Comparison of ENCODE assay signal across 18 cellular contexts in the genomic region with DNA sequence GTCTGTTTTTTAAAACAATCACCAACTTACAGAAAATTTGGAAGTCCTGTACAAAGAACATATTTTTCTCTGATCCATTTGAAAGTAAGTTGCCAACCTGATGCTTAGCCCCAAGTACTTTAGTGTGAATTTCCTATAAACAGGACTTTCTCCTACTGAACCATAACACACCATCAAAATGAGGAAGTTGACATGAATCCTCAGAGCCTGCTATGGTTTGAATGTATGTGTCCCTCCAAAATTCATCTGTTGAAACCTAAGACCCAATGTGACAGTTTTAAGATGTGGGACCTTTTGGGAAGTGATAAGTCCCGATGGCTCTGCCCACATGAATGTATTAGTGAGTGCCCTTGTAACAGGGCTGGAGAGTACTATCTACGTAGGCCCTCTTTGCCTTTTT.
"Had no signal": no experiment of that assay in that cellular context is flagged by ENCODE, and none has a peak within 500 bp of the region (broad histone marks: within the 10 kb centered on the region; RNA-seq: fewer than 3 reads in every experiment).

No MANE protein-coding gene starts in this region.

- DNase-seq: activated CD4-positive, alpha-beta T cell treated with anti-CD3 and anti-CD28 coated beads, Interleukin-2, amount 10 ng/mL, durations not matched to agents 24 days and 14 days; activated CD8-positive, alpha-beta T cell treated with anti-CD3 and anti-CD28 coated beads, Interleukin-2, amount 10 ng/mL, durations not matched to agents 7 days and 5 days; activated naive CD4-positive, alpha-beta T cell treated with anti-CD3 and anti-CD28 coated beads, Interleukin-2, amount 10 ng/mL, durations not matched to agents 7 days and 5 days; activated naive CD8-positive, alpha-beta T cell treated with anti-CD3 and anti-CD28 coated beads, Interleukin-2, amount 50 U/mL, for 24 hours; activated T-cell treated with anti-CD3 and anti-CD28 coated beads, Interleukin-2, amount 50 U/mL, for 24 hours; anterior cingulate cortex; caudate nucleus; dorsolateral prefrontal cortex; left cardiac atrium; lower lobe of right lung; natural killer cell; pancreas; right lobe of liver; stimulated activated CD4-positive, alpha-beta T cell treated with anti-CD3 and anti-CD28 coated beads, Interleukin-4, amount 100 ng/mL, for 1 hour; stomach; trophoblast cell had no signal

- H3K27ac Mint-ChIP-seq: activated CD4-positive, alpha-beta T cell treated with anti-CD3 and anti-CD28 coated beads, Interleukin-2, amount 10 ng/mL, durations not matched to agents 24 days and 14 days; activated CD8-positive, alpha-beta T cell treated with anti-CD3 and anti-CD28 coated beads, Interleukin-2, amount 10 ng/mL, durations not matched to agents 7 days and 5 days; activated naive CD4-positive, alpha-beta T cell treated with anti-CD3 and anti-CD28 coated beads, Interleukin-2, amount 10 ng/mL, durations not matched to agents 7 days and 5 days; activated naive CD8-positive, alpha-beta T cell treated with anti-CD3 and anti-CD28 coated beads, Interleukin-2, amount 50 U/mL, for 24 hours; activated T-cell treated with anti-CD3 and anti-CD28 coated beads, Interleukin-2, amount 50 U/mL, for 24 hours; natural killer cell had no signal

- H3K27me3 ChIP-seq: pancreas, right lobe of liver had no signal

- H3K36me3 ChIP-seq: lower lobe of right lung, pancreas, right lobe of liver, stomach had no signal

- H3K9me3 Mint-ChIP-seq: activated CD4-positive, alpha-beta T cell treated with anti-CD3 and anti-CD28 coated beads, Interleukin-2, amount 10 ng/mL, durations not matched to agents 24 days and 14 days; activated naive CD4-positive, alpha-beta T cell treated with anti-CD3 and anti-CD28 coated beads, Interleukin-2, amount 10 ng/mL, durations not matched to agents 7 days and 5 days; activated naive CD8-positive, alpha-beta T cell treated with anti-CD3 and anti-CD28 coated beads, Interleukin-2, amount 50 U/mL, for 24 hours; activated T-cell treated with anti-CD3 and anti-CD28 coated beads, Interleukin-2, amount 50 U/mL, for 24 hours; natural killer cell had no signal

- H3K9me3 ChIP-seq: lower lobe of right lung, pancreas, right lobe of liver had no signal

- ATAC-seq: activated CD8-positive, alpha-beta T cell treated with anti-CD3 and anti-CD28 coated beads, Interleukin-2, amount 10 ng/mL, durations not matched to agents 7 days and 5 days; activated naive CD8-positive, alpha-beta T cell treated with anti-CD3 and anti-CD28 coated beads, Interleukin-2, amount 50 U/mL, for 24 hours; left cardiac atrium; natural killer cell; pancreas; right lobe of liver had no signal

- H3K4me3 ChIP-seq: dorsolateral prefrontal cortex, lower lobe of right lung, pancreas, right lobe of liver, smooth muscle cell, stomach had no signal

- H3K27ac ChIP-seq: dorsolateral prefrontal cortex, lower lobe of right lung, pancreas, right lobe of liver, stomach had no signal

- H3K4me3 Mint-ChIP-seq: activated CD4-positive, alpha-beta T cell treated with anti-CD3 and anti-CD28 coated beads, Interleukin-2, amount 10 ng/mL, durations not matched to agents 24 days and 14 days; activated CD8-positive, alpha-beta T cell treated with anti-CD3 and anti-CD28 coated beads, Interleukin-2, amount 10 ng/mL, durations not matched to agents 7 days and 5 days; activated naive CD4-positive, alpha-beta T cell treated with anti-CD3 and anti-CD28 coated beads, Interleukin-2, amount 10 ng/mL, durations not matched to agents 7 days and 5 days; activated naive CD8-positive, alpha-beta T cell treated with anti-CD3 and anti-CD28 coated beads, Interleukin-2, amount 50 U/mL, for 24 hours; activated T-cell treated with anti-CD3 and anti-CD28 coated beads, Interleukin-2, amount 50 U/mL, for 24 hours; brain; natural killer cell had no signal

- H3K4me1 Mint-ChIP-seq: activated naive CD4-positive, alpha-beta T cell treated with anti-CD3 and anti-CD28 coated beads, Interleukin-2, amount 10 ng/mL, durations not matched to agents 7 days and 5 days; activated naive CD8-positive, alpha-beta T cell treated with anti-CD3 and anti-CD28 coated beads, Interleukin-2, amount 50 U/mL, for 24 hours; brain; natural killer cell had no signal

- H3K36me3 Mint-ChIP-seq: activated naive CD4-positive, alpha-beta T cell treated with anti-CD3 and anti-CD28 coated beads, Interleukin-2, amount 10 ng/mL, durations not matched to agents 7 days and 5 days; natural killer cell had no signal
